ENCODE assay signal across 8 cellular contexts in the genomic region with DNA sequence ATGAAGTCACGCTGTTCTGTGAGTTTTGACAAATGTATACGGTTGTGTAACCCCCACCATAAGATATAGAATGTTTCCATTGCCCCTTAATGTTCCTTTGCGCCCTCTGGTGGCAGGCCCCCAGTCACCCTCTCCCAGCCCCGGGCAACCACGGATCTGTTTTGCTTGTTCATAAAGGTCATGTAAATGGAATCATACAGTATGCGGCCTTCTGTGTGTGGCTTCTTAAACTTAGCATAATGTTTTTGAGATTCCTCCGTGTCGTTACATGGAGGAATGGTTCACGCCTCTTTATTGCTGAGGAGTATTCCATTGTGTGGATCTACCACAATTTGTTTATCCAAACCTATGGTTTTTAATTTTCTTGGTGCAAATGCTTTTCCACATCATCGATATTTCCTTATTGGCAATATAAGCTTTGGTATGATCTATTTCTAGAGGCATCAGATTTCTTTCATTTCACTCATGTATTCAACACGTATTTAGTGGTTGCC. TPM values are rescaled to one million over a fixed set of nuclear protein-coding genes. Genes with fewer than 3 reads are reported as not detected.
DNase-seq lines count a peak whose midpoint lies in the region; ATAC-seq and TF ChIP-seq lines count a peak whose summit lies in the region.

No MANE protein-coding gene starts in this region.

- DNase-seq in 8988T (peak; percentile 59), HL-60 (ENCODE audit: low read depth in 1 of 2, low spot score in 1 of 2) (peak; percentile 12 to 76), RWPE2 (ENCODE audit: low spot score) (no peak), foreskin melanocyte (peak; percentile 51), pons (ENCODE audit: low spot score) (peak; percentile 14), uterus (peak; percentile 46 to 53)
- peak; percentile 68 for DNase-seq in activated T-helper 9 cell treated with anti-CD3 and anti-CD28 coated beads, Interleukin-2, amount 50 U/mL, for 16 hours (ENCODE audit: low read depth)

- no peak for TF ChIP-seq POLR2A in uterus (IDR thresholded peaks at IDR 0.05)

- H3K4me1 ChIP-seq in RWPE2 (ENCODE audit: insufficient read depth, poor library complexity, severe bottlenecking) = no peaks in the 10 kb centered on the region
- no peaks in the 10 kb centered on the region for H3K4me1 ChIP-seq in uterus

- H3K27me3 ChIP-seq in HL-60 (ENCODE audit: insufficient read depth, poor library complexity, severe bottlenecking) (no peaks in the 10 kb centered on the region), RWPE2 (ENCODE audit: insufficient read depth, poor library complexity, severe bottlenecking) (no peaks in the 10 kb centered on the region), uterus (no peaks in the 10 kb centered on the region)

- TF ChIP-seq CTCF in HL-60 (IDR thresholded peaks at IDR 0.05; ENCODE audit: insufficient read depth, low read length) (peak; percentile 88), RWPE2 (IDR thresholded peaks at IDR 0.05; ENCODE audit: poor library complexity, severe bottlenecking) (peak; percentile 77), uterus (IDR thresholded peaks at IDR 0.05) (peak; percentile 56 to 70 (median 66))

- H3K27ac ChIP-seq in HL-60 (replicated peaks) = no peak overlapping the region
- no peak overlapping the region for H3K27ac ChIP-seq in RWPE2 (ENCODE audit: poor library complexity, severe bottlenecking)
- H3K27ac ChIP-seq in uterus = no peak overlapping the region

- peak; percentile 65 for ATAC-seq in GM18499 (IDR thresholded peaks at IDR 0.05; ENCODE audit: insufficient read depth, unreplicated experiment)
- ATAC-seq in RWPE2 (ENCODE audit: low read depth) = peak; percentile 58; the same call in 2 of the 3 replicates

- H3K4me3 ChIP-seq in HL-60 (replicated peaks; ENCODE audit: insufficient read depth, low read length) (no peak overlapping the region), RWPE2 (ENCODE audit: severe bottlenecking) (no peak overlapping the region), uterus (no peak overlapping the region)

- H3K9me3 ChIP-seq in RWPE2 (ENCODE audit: severe bottlenecking) = no peaks in the 10 kb centered on the region
- H3K9me3 ChIP-seq in uterus = no peaks in the 10 kb centered on the region

- H3K36me3 ChIP-seq in RWPE2 (ENCODE audit: low read depth) = no peaks in the 10 kb centered on the region
- no peaks in the 10 kb centered on the region for H3K36me3 ChIP-seq in uterus

- intact Hi-C loops in uterus (cut with DNase I; ENCODE audit: low total_unique reads) = no loop called here

RNA-seq across cellular contexts. Expression of a gene that starts 28.4 kb away (rescaled TPM):
- total RNA-seq in uterus = 10 to 100 TPM in 2 of 4 donors, 1 to 10 TPM in 2; 2.3 to 35.7 (median 12.2) TPM
